8 cellular contexts compared by ENCODE assay signal in genomic region chr6:149925974-149926777, GRCh38. TPM values are rescaled to one million over a fixed set of nuclear protein-coding genes. Genes with fewer than 3 reads are reported as not detected.
DNase-seq lines count a peak whose midpoint lies in the region; ATAC-seq and TF ChIP-seq lines count a peak whose summit lies in the region.

No MANE protein-coding gene starts in this region.

- CTCF ChIA-PET in activated B cell treated with CpG ODN at 0.5 μM for 24 hours (lab: Charles Lee) = interaction anchor here (1.1 kb wide), 1 partner anchor 91 kb away, joined by 5 read pairs; no protein-coding TSS in a partner anchor

- H3K27me3 Mint-ChIP-seq in GM23338 (ENCODE audit: insufficient read depth, low read depth, poor library complexity) (peaks cover 50% of the 10 kb centered on the region), activated B cell treated with CpG ODN at 0.5 μM for 24 hours (peaks cover 87% of the 10 kb centered on the region)
- H3K27me3 Mint-ChIP-seq in central memory CD8-positive, alpha-beta T cell = peaks cover 100% of the 10 kb centered on the region

- H4K20me1 ChIP-seq in GM23338 (replicated peaks; ENCODE audit: insufficient read depth) = no peaks in the 10 kb centered on the region

- DNase-seq in BE2C (peak; percentile 89), GM23338 (ENCODE audit: low spot score) (peak; percentile 94), NCI-H2107 treated with DMSO at 0.1 percent for 48 hours (lab: John Stamatoyannopoulos, UW; ENCODE audit: unreplicated experiment) (peak; percentile 79), activated B cell treated with CpG ODN at 0.5 μM for 24 hours (no peak), kidney epithelial cell (ENCODE audit: low read depth) (peak; percentile 23)
- DNase-seq in central memory CD8-positive, alpha-beta T cell (ENCODE audit: low spot score in 2 of 2) = peak in 1 of 2 donors; percentile 31
- DNase-seq in stimulated activated CD4-positive, alpha-beta T cell treated with anti-CD3 and anti-CD28 coated beads, Interleukin-15, amount 100 ng/mL, for 1 hour (ENCODE audit: low read depth in 1 of 2, low spot score in 1 of 2) = peak; percentile 46 to 64

- no peaks in the 10 kb centered on the region for H3K79me2 ChIP-seq in GM23338 (replicated peaks; ENCODE audit: insufficient read depth)

- H3K4me3 Mint-ChIP-seq in GM23338 = peak overlapping the region; percentile 76
- no peak overlapping the region for H3K4me3 Mint-ChIP-seq in activated B cell treated with CpG ODN at 0.5 μM for 24 hours
- peak overlapping the region; percentile 25 for H3K4me3 Mint-ChIP-seq in central memory CD8-positive, alpha-beta T cell

- H3K9me3 Mint-ChIP-seq in GM23338 = peaks cover 7% of the 10 kb centered on the region; the same call in 2 of the 3 replicates
- H3K9me3 Mint-ChIP-seq in activated B cell treated with CpG ODN at 0.5 μM for 24 hours = no peaks in the 10 kb centered on the region
- H3K9me3 Mint-ChIP-seq in central memory CD8-positive, alpha-beta T cell = no peaks in the 10 kb centered on the region

- H3K4me1 ChIP-seq in BE2C = no peaks in the 10 kb centered on the region
- no peaks in the 10 kb centered on the region for H3K4me1 ChIP-seq in GM23338 (ENCODE audit: insufficient read depth)

- peak overlapping the region; percentile 84 for H3K4me2 ChIP-seq in GM23338

- ATAC-seq in GM23338 (peak; percentile 74), activated B cell treated with CpG ODN at 0.5 μM for 24 hours (ENCODE audit: low read depth) (peak; percentile 58), GM18867 (IDR thresholded peaks at IDR 0.05; ENCODE audit: unreplicated experiment) (no peak)
- ATAC-seq in central memory CD8-positive, alpha-beta T cell (replicated peaks; ENCODE audit: extremely low read depth, poor library complexity, severe bottlenecking) = peak; percentile 59

- H2AFZ ChIP-seq in GM23338 = peak overlapping the region; percentile 81; the same call in 1 of the 2 replicates

- H3F3A ChIP-seq in GM23338 (replicated peaks; ENCODE audit: low read depth) = 0 out of 2 replicates have a peak, but pooled peaks cover 3% of the 10 kb centered on the region

- intact Hi-C loops in activated B cell treated with CpG ODN at 0.5 μM for 24 hours (cut with micrococcal nuclease) = loop anchor here (1.0 to 10.0 kb wide), 3 partner anchors 92 to 379 kb away; partner anchors contain the start of gene PPIL4

- H3K27me3 ChIP-seq in BE2C (peaks cover 34% of the 10 kb centered on the region), GM23338 (ENCODE audit: insufficient read depth) (peaks cover 96% of the 10 kb centered on the region), kidney epithelial cell (ENCODE audit: control insufficient read depth, insufficient read depth, low read length) (peaks cover 16% of the 10 kb centered on the region)

- no peaks in the 10 kb centered on the region for H3K36me3 ChIP-seq in BE2C
- H3K36me3 ChIP-seq in GM23338 (ENCODE audit: insufficient read depth) = no peaks in the 10 kb centered on the region
- no peaks in the 10 kb centered on the region for H3K36me3 ChIP-seq in kidney epithelial cell (ENCODE audit: control insufficient read depth, insufficient read depth, low read length)

- H3K27ac Mint-ChIP-seq in GM23338 = no peak overlapping the region
- no peak overlapping the region for H3K27ac Mint-ChIP-seq in activated B cell treated with CpG ODN at 0.5 μM for 24 hours
- H3K27ac Mint-ChIP-seq in central memory CD8-positive, alpha-beta T cell (ENCODE audit: low read depth) = no peak overlapping the region

- H3K9me3 ChIP-seq in BE2C = no peaks in the 10 kb centered on the region

- peak overlapping the region; percentile 66 for H3K4me3 ChIP-seq in BE2C (ENCODE audit: low read depth, low read length)
- peak overlapping the region; percentile 70 for H3K4me3 ChIP-seq in GM23338
- H3K4me3 ChIP-seq in kidney epithelial cell (ENCODE audit: low read depth, low read length) = peak overlapping the region; percentile 35

- H3K36me3 Mint-ChIP-seq in GM23338 (ENCODE audit: low read depth) = no peaks in the 10 kb centered on the region
- no peaks in the 10 kb centered on the region for H3K36me3 Mint-ChIP-seq in activated B cell treated with CpG ODN at 0.5 μM for 24 hours (ENCODE audit: low read depth)
- peaks cover 9% of the 10 kb centered on the region for H3K36me3 Mint-ChIP-seq in central memory CD8-positive, alpha-beta T cell (ENCODE audit: insufficient read depth)

- no peak overlapping the region for H3K27ac ChIP-seq in GM23338 (ENCODE audit: low read depth)

- no peaks in the 10 kb centered on the region for H3K9me2 ChIP-seq in GM23338 (ENCODE audit: insufficient read depth)

- H3K4me1 Mint-ChIP-seq in GM23338 (peaks cover 9% of the 10 kb centered on the region; the same call in 2 of the 3 replicates), activated B cell treated with CpG ODN at 0.5 μM for 24 hours (peaks cover 31% of the 10 kb centered on the region)
- H3K4me1 Mint-ChIP-seq in central memory CD8-positive, alpha-beta T cell = peaks cover 18% of the 10 kb centered on the region

- peak; percentile 88 for TF ChIP-seq CTCF in BE2C (IDR thresholded peaks at IDR 0.05; ENCODE audit: low read depth, low read length)
- peak; percentile 74 to 100 for TF ChIP-seq CTCF in GM23338 (conservative IDR thresholded peaks at IDR 0.05; ENCODE audit: low read depth in 2 of 2)
- no peak for TF ChIP-seq CTCF in activated B cell treated with CpG ODN at 0.5 μM for 24 hours (IDR thresholded peaks at IDR 0.05)
- TF ChIP-seq CTCF in kidney epithelial cell (IDR thresholded peaks at IDR 0.05; ENCODE audit: insufficient read depth, low read length, poor library complexity, severe bottlenecking) = peak; percentile 97

- POLR2A ChIA-PET in activated B cell treated with CpG ODN at 0.5 μM for 24 hours (lab: Charles Lee) = no interaction called here

TF ChIP-seq in GM23338, 12 proteins besides CTCF, POLR2A, EP300 and RAD21 (continues in another document):
- TF ChIP-seq STAT1 (IDR thresholded peaks at IDR 0.05; ENCODE audit: unreplicated experiment) = no peak

RNA-seq across cellular contexts. Expression of gene RAET1G, which starts 3.3 kb away (rescaled TPM):
- polyA plus RNA-seq in BE2C (2012; ENCODE audit: insufficient read depth, insufficient read length, low read depth) = not detected
- total RNA-seq in GM23338 (2014; rRNA removed; shearing (Covaris generic)) = not detected in 2 replicates
- polyA plus RNA-seq in GM23338 (2016; fragmentation: Nextera tagmentation; extraction: Ambion mirVana) = not detected in 2 replicates
- not detected in 2 replicates for total RNA-seq in activated B cell treated with CpG ODN at 0.5 μM for 24 hours
- total RNA-seq in kidney epithelial cell = not detected in 2 replicates

RNA-seq across cellular contexts. Expression of gene ULBP2, which starts 15.6 kb away (rescaled TPM):
- 1.5 TPM for polyA plus RNA-seq in BE2C (2012; ENCODE audit: insufficient read depth, insufficient read length, low read depth)
- total RNA-seq in GM23338 (2014; rRNA removed; shearing (Covaris generic)) = 1.1 TPM in 1 of 2 replicates, not detected in the other
- 0.21 TPM in 1 of 2 replicates, not detected in the other for polyA plus RNA-seq in GM23338 (2016; fragmentation: Nextera tagmentation; extraction: Ambion mirVana)
- total RNA-seq in activated B cell treated with CpG ODN at 0.5 μM for 24 hours = 0.29 and 0.37 TPM in 2 replicates
- 3.5 and 6.1 TPM in 2 replicates for total RNA-seq in kidney epithelial cell

RNA-seq across cellular contexts. Expression of gene RAET1E, which starts 28.3 kb away (rescaled TPM):
- not detected for polyA plus RNA-seq in BE2C (2012; ENCODE audit: insufficient read depth, insufficient read length, low read depth)
- not detected in 2 replicates for total RNA-seq in GM23338 (2014; rRNA removed; shearing (Covaris generic))
- not detected in 2 replicates for polyA plus RNA-seq in GM23338 (2016; fragmentation: Nextera tagmentation; extraction: Ambion mirVana)
- not detected in 2 replicates for total RNA-seq in activated B cell treated with CpG ODN at 0.5 μM for 24 hours
- total RNA-seq in kidney epithelial cell = not detected in 2 replicates

RNA-seq across cellular contexts. Expression of gene ULBP1, which starts 37.6 kb away (rescaled TPM):
- 5.4 TPM for polyA plus RNA-seq in BE2C (2012; ENCODE audit: insufficient read depth, insufficient read length, low read depth)
- total RNA-seq in GM23338 (2014; rRNA removed; shearing (Covaris generic)) = 1.0 and 1.7 TPM in 2 replicates
- 0.74 and 1.3 TPM in 2 replicates for polyA plus RNA-seq in GM23338 (2016; fragmentation: Nextera tagmentation; extraction: Ambion mirVana)
- total RNA-seq in activated B cell treated with CpG ODN at 0.5 μM for 24 hours (1.9 and 2.2 TPM in 2 replicates), kidney epithelial cell (6.0 and 7.5 TPM in 2 replicates)
